Comparison of ENCODE assay signal across 24 cellular contexts in the genomic region with DNA sequence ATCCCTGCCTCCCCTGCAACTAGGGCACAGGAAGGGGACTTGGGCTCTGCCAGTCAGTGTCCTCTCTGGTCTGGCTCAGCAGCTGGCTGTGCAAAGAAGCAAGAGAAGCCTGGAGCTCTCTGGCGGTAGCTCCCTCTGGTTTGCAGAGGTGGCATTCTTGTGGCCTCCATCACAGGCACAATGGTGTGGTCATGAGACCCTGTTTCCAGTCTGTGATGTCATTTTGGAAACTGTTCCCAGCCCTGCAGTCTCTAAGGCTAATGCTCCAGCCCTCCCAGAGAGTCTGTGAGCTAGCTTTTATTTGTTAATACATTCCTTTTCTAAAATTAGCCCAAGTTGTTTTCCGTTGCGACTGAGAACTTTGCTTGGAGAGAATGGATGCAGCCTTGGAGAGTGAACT.
DNase-seq lines count a peak whose midpoint lies in the region; ATAC-seq and TF ChIP-seq lines count a peak whose summit lies in the region.
"Had no signal": no experiment of that assay in that cellular context is flagged by ENCODE, and none has a peak within 500 bp of the region (broad histone marks: within the 10 kb centered on the region; RNA-seq: fewer than 3 reads in every experiment).

No MANE protein-coding gene starts in this region.

- H3K4me3 ChIP-seq in AG09309 (ENCODE audit: control insufficient read depth, low read depth, low read length): no peak overlapping the region
- H3K4me3 ChIP-seq in fibroblast of lung (replicated peaks in 1 of 4; ENCODE audit: control extremely low read depth in 1 of 4, insufficient read depth in 1 of 4, low read depth in 3 of 4, low read length in 4 of 4): no peak overlapping the region
- H3K4me3 ChIP-seq in mucosa of descending colon: no peak overlapping the region
- no peak overlapping the region for H3K4me3 ChIP-seq in Peyer's patch
- H3K4me3 ChIP-seq: cardiac muscle cell, K562, vagina had no signal

- ATAC-seq in mucosa of descending colon (peak; percentile 24), GM21390 (IDR thresholded peaks at IDR 0.05; ENCODE audit: unreplicated experiment) (no peak), omental fat pad (ENCODE audit: low FRiP score) (no peak)
- ATAC-seq: K562; left cardiac atrium; stimulated activated naive B cell treated with anti-CD40 and anti-IgM and Interleukin-4, amounts not matched to agents 10 μg/mL and 1 μg/mL and 100 μg/mL, for 72 hours had no signal

- no peak overlapping the region for H3K4me2 ChIP-seq in fibroblast of lung (ENCODE audit: extremely low read depth, insufficient read depth, low read length)

- H2AFZ ChIP-seq in fibroblast of lung (ENCODE audit: low read length): peak overlapping the region; percentile 27

- H3K9ac ChIP-seq in fibroblast of lung (ENCODE audit: insufficient read depth, low read length): no peak overlapping the region

- no peak for TF ChIP-seq CTCF in AG09309 (IDR thresholded peaks at IDR 0.05; ENCODE audit: control insufficient read depth, insufficient read depth, low read depth, low read length, missing control alignments)
- no peak for TF ChIP-seq CTCF in fibroblast of lung (conservative IDR thresholded peaks at IDR 0.05 in 1 of 2, IDR thresholded peaks at IDR 0.05 in 1 of 2; ENCODE audit: low read depth in 1 of 2, low read length in 2 of 2)
- no peak for TF ChIP-seq CTCF in mucosa of descending colon (IDR thresholded peaks at IDR 0.05)
- no peak for TF ChIP-seq CTCF in Peyer's patch (IDR thresholded peaks at IDR 0.05)
- no peak for TF ChIP-seq CTCF in omental fat pad (IDR thresholded peaks at IDR 0.05)

- H4K20me1 ChIP-seq in fibroblast of lung (ENCODE audit: control insufficient read depth, extremely low read depth, insufficient read depth, low read length): no peaks in the 10 kb centered on the region

- TF ChIP-seq POLR2A in Peyer's patch (IDR thresholded peaks at IDR 0.05): no peak

- H3K4me1 ChIP-seq in fibroblast of lung (ENCODE audit: control insufficient read depth, extremely low read depth, insufficient read depth, low read length): peaks cover 9% of the 10 kb centered on the region
- H3K4me1 ChIP-seq in mucosa of descending colon (ENCODE audit: low read depth): no peaks in the 10 kb centered on the region
- peaks cover 0 to 5% (median 0%) of the 10 kb centered on the region in 4 donors for H3K4me1 ChIP-seq in Peyer's patch
- H3K4me1 ChIP-seq: vagina had no signal

- no peak overlapping the region for H3K27ac ChIP-seq in fibroblast of lung (ENCODE audit: insufficient read depth, low read length)
- H3K27ac ChIP-seq in Peyer's patch: no peak overlapping the region
- H3K27ac ChIP-seq: cardiac muscle cell, vagina had no signal

- no peaks in the 10 kb centered on the region for H3K9me3 ChIP-seq in fibroblast of lung (ENCODE audit: control insufficient read depth, insufficient read depth, low read depth, low read length)
- H3K9me3 ChIP-seq in mucosa of descending colon: no peaks in the 10 kb centered on the region
- no peaks in the 10 kb centered on the region for H3K9me3 ChIP-seq in Peyer's patch
- H3K9me3 ChIP-seq: vagina had no signal

- intact Hi-C loops in mucosa of descending colon (cut with DNase I, micrococcal nuclease): no loop called here

- H3K36me3 ChIP-seq in fibroblast of lung (ENCODE audit: control insufficient read depth, insufficient read depth, low read length) (no peaks in the 10 kb centered on the region), mucosa of descending colon (ENCODE audit: low read depth) (no peaks in the 10 kb centered on the region), Peyer's patch (no peaks in the 10 kb centered on the region)
- H3K36me3 ChIP-seq: cardiac muscle cell, vagina had no signal

- DNase-seq in AG09309 (ENCODE audit: low read depth): peak; percentile 37
- DNase-seq in M059J (ENCODE audit: low read depth): peak; percentile 46
- DNase-seq in fibroblast of lung (ENCODE audit: low read depth in 2 of 2): peak in 1 of 2 donors; percentile 41
- DNase-seq in mucosa of descending colon: no peak
- no peak for DNase-seq in Peyer's patch
- no peak for DNase-seq in NCI-H2196 (lab: John Stamatoyannopoulos, UW; ENCODE audit: unreplicated experiment)
- DNase-seq in omental fat pad (ENCODE audit: low spot score): no peak
- DNase-seq: activated CD4-positive, alpha-beta T cell treated with anti-CD3 and anti-CD28 coated beads for 1 hour; activated T-cell treated with anti-CD3 and anti-CD28 coated beads, Interleukin-2, amount 50 U/mL, for 24 hours; left cardiac atrium; MM.1S; naive B cell; NCI-H1417; NCI-H2107; NCI-H524; nucleus accumbens; SHP77 treated with DMSO at 0.1 percent for 48 hours; stimulated activated CD4-positive, alpha-beta T cell treated with anti-CD3 and anti-CD28 coated beads, Interleukin-12 subunit alpha, Interleukin-12 subunit beta, amount 100 ng/mL, for 4 hours; stimulated activated CD4-positive, alpha-beta T cell treated with anti-CD3 and anti-CD28 coated beads, Interleukin-4, amount 100 ng/mL, for 24 hours; stimulated activated naive B cell treated with anti-CD40 and anti-IgM and Interleukin-4, amounts not matched to agents 10 μg/mL and 1 μg/mL and 100 μg/mL, for 72 hours had no signal

- no peaks in the 10 kb centered on the region for H3K27me3 ChIP-seq in fibroblast of lung (ENCODE audit: control insufficient read depth, insufficient read depth, low read length)
- no peaks in the 10 kb centered on the region for H3K27me3 ChIP-seq in Peyer's patch
- H3K27me3 ChIP-seq: vagina had no signal

- H3K79me2 ChIP-seq in fibroblast of lung (ENCODE audit: control insufficient read depth, insufficient read depth, low read length): no peaks in the 10 kb centered on the region

Comparison
In these comparisons a context has a peak if more than half of its experiments do, and no peak if none do; other contexts are left out.
1. DNase-seq: peak in AG09309 (single experiment) and M059J (single experiment); none in mucosa of descending colon (0 of 3), Peyer's patch (0 of 3), NCI-H2196 (single experiment) and omental fat pad (single experiment).